1 cellular context compared by ENCODE assay signal in genomic region chr20:38061109-38061508, GRCh38.
TF ChIP-seq lines count a peak whose summit lies in the region.

No MANE protein-coding gene starts in this region.

TF ChIP-seq in GM12878, 131 proteins besides CTCF, POLR2A, EP300 and RAD21 (continued from another document):
- TF ChIP-seq RCOR1 (conservative IDR thresholded peaks at IDR 0.05; ENCODE audit: low read depth, low read length), result no peak
- TF ChIP-seq ZNF207 (IDR thresholded peaks at IDR 0.05; ENCODE audit: borderline replicate concordance), result no peak
- TF ChIP-seq RB1 (IDR thresholded peaks at IDR 0.05; ENCODE audit: borderline replicate concordance), result no peak
- TF ChIP-seq SPI1 (IDR thresholded peaks at IDR 0.05; ENCODE audit: borderline replicate concordance, insufficient read depth, low read depth, low read length), result peak; percentile 58; the same call in 1 of the 2 replicates
- TF ChIP-seq, protein P1, sequence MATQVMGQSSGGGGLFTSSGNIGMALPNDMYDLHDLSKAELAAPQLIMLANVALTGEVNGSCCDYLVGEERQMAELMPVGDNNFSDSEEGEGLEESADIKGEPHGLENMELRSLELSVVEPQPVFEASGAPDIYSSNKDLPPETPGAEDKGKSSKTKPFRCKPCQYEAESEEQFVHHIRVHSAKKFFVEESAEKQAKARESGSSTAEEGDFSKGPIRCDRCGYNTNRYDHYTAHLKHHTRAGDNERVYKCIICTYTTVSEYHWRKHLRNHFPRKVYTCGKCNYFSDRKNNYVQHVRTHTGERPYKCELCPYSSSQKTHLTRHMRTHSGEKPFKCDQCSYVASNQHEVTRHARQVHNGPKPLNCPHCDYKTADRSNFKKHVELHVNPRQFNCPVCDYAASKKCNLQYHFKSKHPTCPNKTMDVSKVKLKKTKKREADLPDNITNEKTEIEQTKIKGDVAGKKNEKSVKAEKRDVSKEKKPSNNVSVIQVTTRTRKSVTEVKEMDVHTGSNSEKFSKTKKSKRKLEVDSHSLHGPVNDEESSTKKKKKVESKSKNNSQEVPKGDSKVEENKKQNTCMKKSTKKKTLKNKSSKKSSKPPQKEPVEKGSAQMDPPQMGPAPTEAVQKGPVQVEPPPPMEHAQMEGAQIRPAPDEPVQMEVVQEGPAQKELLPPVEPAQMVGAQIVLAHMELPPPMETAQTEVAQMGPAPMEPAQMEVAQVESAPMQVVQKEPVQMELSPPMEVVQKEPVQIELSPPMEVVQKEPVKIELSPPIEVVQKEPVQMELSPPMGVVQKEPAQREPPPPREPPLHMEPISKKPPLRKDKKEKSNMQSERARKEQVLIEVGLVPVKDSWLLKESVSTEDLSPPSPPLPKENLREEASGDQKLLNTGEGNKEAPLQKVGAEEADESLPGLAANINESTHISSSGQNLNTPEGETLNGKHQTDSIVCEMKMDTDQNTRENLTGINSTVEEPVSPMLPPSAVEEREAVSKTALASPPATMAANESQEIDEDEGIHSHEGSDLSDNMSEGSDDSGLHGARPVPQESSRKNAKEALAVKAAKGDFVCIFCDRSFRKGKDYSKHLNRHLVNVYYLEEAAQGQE (IDR thresholded peaks at IDR 0.05; ENCODE audit: low read depth, low read length), result no peak
- TF ChIP-seq NBN (IDR thresholded peaks at IDR 0.05), result 0 out of 2 replicates have a peak, but pooled peaks have one; percentile 31
- TF ChIP-seq ZBTB33 (IDR thresholded peaks at IDR 0.05), result no peak
- no peak for TF ChIP-seq CBX3 (IDR thresholded peaks at IDR 0.05; ENCODE audit: borderline replicate concordance, low read depth)
- no peak for TF ChIP-seq TARDBP (IDR thresholded peaks at IDR 0.05; ENCODE audit: borderline replicate concordance)
- TF ChIP-seq POLR2AphosphoS5 (IDR thresholded peaks at IDR 0.05; ENCODE audit: low read length), result no peak
- TF ChIP-seq IRF4 (IDR thresholded peaks at IDR 0.05; ENCODE audit: low read depth, low read length), result no peak
- TF ChIP-seq FOS (IDR thresholded peaks at IDR 0.05; ENCODE audit: borderline replicate concordance, extremely low read depth, insufficient read length), result no peak
- peak; percentile 55; the same call in 1 of the 2 replicates for TF ChIP-seq MTA2 (IDR thresholded peaks at IDR 0.05; ENCODE audit: low read depth)
- TF ChIP-seq RUNX3 (IDR thresholded peaks at IDR 0.05; ENCODE audit: low read length), result peak; percentile 64
- peak; percentile 85 for TF ChIP-seq IKZF1 (conservative IDR thresholded peaks at IDR 0.05)
- no peak for TF ChIP-seq TCF12 (IDR thresholded peaks at IDR 0.05; ENCODE audit: low read depth, low read length)
- no peak for TF ChIP-seq CHD4 (IDR thresholded peaks at IDR 0.05)
- no peak for TF ChIP-seq CEBPB (IDR thresholded peaks at IDR 0.05; ENCODE audit: borderline replicate concordance in 1 of 2, low read depth in 2 of 2, low read length in 2 of 2)
- no peak for TF ChIP-seq STAT3 (IDR thresholded peaks at IDR 0.05; ENCODE audit: low read depth, low read length)
- TF ChIP-seq NFIC (IDR thresholded peaks at IDR 0.05; ENCODE audit: low read depth, low read length), result peak; percentile 26; the same call in 1 of the 2 replicates
- TF ChIP-seq CREM (IDR thresholded peaks at IDR 0.05; ENCODE audit: low read depth), result no peak
- TF ChIP-seq, protein P2, sequence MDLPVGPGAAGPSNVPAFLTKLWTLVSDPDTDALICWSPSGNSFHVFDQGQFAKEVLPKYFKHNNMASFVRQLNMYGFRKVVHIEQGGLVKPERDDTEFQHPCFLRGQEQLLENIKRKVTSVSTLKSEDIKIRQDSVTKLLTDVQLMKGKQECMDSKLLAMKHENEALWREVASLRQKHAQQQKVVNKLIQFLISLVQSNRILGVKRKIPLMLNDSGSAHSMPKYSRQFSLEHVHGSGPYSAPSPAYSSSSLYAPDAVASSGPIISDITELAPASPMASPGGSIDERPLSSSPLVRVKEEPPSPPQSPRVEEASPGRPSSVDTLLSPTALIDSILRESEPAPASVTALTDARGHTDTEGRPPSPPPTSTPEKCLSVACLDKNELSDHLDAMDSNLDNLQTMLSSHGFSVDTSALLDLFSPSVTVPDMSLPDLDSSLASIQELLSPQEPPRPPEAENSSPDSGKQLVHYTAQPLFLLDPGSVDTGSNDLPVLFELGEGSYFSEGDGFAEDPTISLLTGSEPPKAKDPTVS (IDR thresholded peaks at IDR 0.05; ENCODE audit: low read depth, low read length), result no peak
- no peak for TF ChIP-seq EGR1 (IDR thresholded peaks at IDR 0.05; ENCODE audit: borderline replicate concordance in 1 of 2, low read depth in 2 of 2, low read length in 2 of 2)
- TF ChIP-seq CBFB (IDR thresholded peaks at IDR 0.05; ENCODE audit: low read depth), result no peak
- no peak for TF ChIP-seq MTA3 (IDR thresholded peaks at IDR 0.05; ENCODE audit: borderline replicate concordance, low read length)
- no peak for TF ChIP-seq MYB (IDR thresholded peaks at IDR 0.05; ENCODE audit: borderline replicate concordance, low read depth, low read length)
- TF ChIP-seq MYC (IDR thresholded peaks at IDR 0.05; ENCODE audit: insufficient read depth, insufficient read length, insufficient replicate concordance, low read length, severe bottlenecking), result no peak
- TF ChIP-seq ESRRA (IDR thresholded peaks at IDR 0.05; ENCODE audit: low read length), result no peak
- TF ChIP-seq IKZF2 (IDR thresholded peaks at IDR 0.05), result peak; percentile 91 to 94
- TF ChIP-seq, protein P3, sequence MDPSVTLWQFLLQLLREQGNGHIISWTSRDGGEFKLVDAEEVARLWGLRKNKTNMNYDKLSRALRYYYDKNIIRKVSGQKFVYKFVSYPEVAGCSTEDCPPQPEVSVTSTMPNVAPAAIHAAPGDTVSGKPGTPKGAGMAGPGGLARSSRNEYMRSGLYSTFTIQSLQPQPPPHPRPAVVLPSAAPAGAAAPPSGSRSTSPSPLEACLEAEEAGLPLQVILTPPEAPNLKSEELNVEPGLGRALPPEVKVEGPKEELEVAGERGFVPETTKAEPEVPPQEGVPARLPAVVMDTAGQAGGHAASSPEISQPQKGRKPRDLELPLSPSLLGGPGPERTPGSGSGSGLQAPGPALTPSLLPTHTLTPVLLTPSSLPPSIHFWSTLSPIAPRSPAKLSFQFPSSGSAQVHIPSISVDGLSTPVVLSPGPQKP (IDR thresholded peaks at IDR 0.05; ENCODE audit: low read depth, low read length), result no peak
- no peak for TF ChIP-seq NRF1 (conservative IDR thresholded peaks at IDR 0.05; ENCODE audit: low read depth, low read length)
- TF ChIP-seq ETV6 (conservative IDR thresholded peaks at IDR 0.05 in 1 of 2, IDR thresholded peaks at IDR 0.05 in 1 of 2; ENCODE audit: borderline replicate concordance in 1 of 2, low read depth in 1 of 2), result no peak
- TF ChIP-seq, protein P4, sequence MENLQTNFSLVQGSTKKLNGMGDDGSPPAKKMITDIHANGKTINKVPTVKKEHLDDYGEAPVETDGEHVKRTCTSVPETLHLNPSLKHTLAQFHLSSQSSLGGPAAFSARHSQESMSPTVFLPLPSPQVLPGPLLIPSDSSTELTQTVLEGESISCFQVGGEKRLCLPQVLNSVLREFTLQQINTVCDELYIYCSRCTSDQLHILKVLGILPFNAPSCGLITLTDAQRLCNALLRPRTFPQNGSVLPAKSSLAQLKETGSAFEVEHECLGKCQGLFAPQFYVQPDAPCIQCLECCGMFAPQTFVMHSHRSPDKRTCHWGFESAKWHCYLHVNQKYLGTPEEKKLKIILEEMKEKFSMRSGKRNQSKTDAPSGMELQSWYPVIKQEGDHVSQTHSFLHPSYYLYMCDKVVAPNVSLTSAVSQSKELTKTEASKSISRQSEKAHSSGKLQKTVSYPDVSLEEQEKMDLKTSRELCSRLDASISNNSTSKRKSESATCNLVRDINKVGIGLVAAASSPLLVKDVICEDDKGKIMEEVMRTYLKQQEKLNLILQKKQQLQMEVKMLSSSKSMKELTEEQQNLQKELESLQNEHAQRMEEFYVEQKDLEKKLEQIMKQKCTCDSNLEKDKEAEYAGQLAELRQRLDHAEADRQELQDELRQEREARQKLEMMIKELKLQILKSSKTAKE (IDR thresholded peaks at IDR 0.05; ENCODE audit: low read depth, poor library complexity, severe bottlenecking), result peak; percentile 31
- no peak for TF ChIP-seq MEF2B (IDR thresholded peaks at IDR 0.05; ENCODE audit: partially characterized antibody, poor library complexity, severe bottlenecking)
- TF ChIP-seq RELB (IDR thresholded peaks at IDR 0.05; ENCODE audit: low read depth), result peak; percentile 82
- TF ChIP-seq MLLT1 (IDR thresholded peaks at IDR 0.05), result no peak
- no peak for TF ChIP-seq SMARCA5 (IDR thresholded peaks at IDR 0.05)
